In the genomic region with DNA sequence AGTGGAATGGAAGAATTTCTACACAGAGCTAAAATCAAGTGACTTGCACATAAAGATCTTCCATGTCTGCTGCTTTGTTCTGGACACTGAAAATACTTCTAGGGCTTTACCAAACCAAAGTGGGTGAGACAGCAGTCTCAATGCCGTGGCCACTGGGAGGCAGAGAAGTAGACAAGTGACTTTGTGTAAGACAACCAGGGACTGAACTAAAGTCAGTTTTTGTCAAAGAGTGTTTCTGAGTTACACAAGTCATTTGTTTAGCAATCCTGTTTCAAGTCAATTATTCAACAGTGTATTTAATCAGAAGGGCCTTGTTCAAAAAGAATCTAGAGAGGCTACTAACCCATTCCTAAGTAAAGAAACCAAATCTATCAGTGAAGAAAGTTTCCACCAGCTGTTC, we compare ENCODE assay signal across 18 cellular contexts.
"Had no signal": no experiment of that assay in that cellular context is flagged by ENCODE, and none has a peak within 500 bp of the region (broad histone marks: within the 10 kb centered on the region; RNA-seq: fewer than 3 reads in every experiment).

No MANE protein-coding gene starts in this region.

- H3K9me3 ChIP-seq: adrenal gland, gastrocnemius medialis, left ventricle myocardium inferior, thyroid gland had no signal

- H3K4me3 Mint-ChIP-seq: activated naive CD4-positive, alpha-beta T cell treated with anti-CD3 and anti-CD28 coated beads, Interleukin-2, amount 50 U/mL, for 24 hours; activated T-cell treated with anti-CD3 and anti-CD28 coated beads, Interleukin-2, amount 50 U/mL, for 24 hours; natural killer cell treated with Interleukin-12 subunit alpha and Interleukin-12 subunit beta and Interleukin-15 and Interleukin-18, amount 100 ng/mL, for 72 hours; T-helper 2 cell treated with Interferon-gamma antibody and Interleukin-4, amounts not matched to agents 5 μg/mL and 100 μg/mL, for 36 hours had no signal

- H3K9me3 Mint-ChIP-seq: activated naive CD4-positive, alpha-beta T cell treated with anti-CD3 and anti-CD28 coated beads, Interleukin-2, amount 50 U/mL, for 24 hours; activated T-cell treated with anti-CD3 and anti-CD28 coated beads, Interleukin-2, amount 50 U/mL, for 24 hours; natural killer cell treated with Interleukin-12 subunit alpha and Interleukin-12 subunit beta and Interleukin-15 and Interleukin-18, amount 100 ng/mL, for 72 hours; T-helper 2 cell treated with Interferon-gamma antibody and Interleukin-4, amounts not matched to agents 5 μg/mL and 100 μg/mL, for 36 hours had no signal

- H3K4me1 ChIP-seq: adrenal gland, gastrocnemius medialis, left ventricle myocardium inferior, thyroid gland had no signal

- H3K27ac ChIP-seq: adrenal gland, gastrocnemius medialis, left ventricle myocardium inferior, thyroid gland had no signal

- DNase-seq: activated CD4-positive, alpha-beta T cell treated with anti-CD3 and anti-CD28 coated beads, Interleukin-2, amount 50 U/mL, for 48 hours; activated effector memory CD4-positive, alpha-beta T cell treated with Interleukin-2 at 50 U/mL for 16 hours; activated T-cell treated with anti-CD3 and anti-CD28 coated beads, Interleukin-2, amount 50 U/mL, for 24 hours; adrenal gland; erythroblast; gastrocnemius medialis; left ventricle myocardium inferior; mesenchymal stem cell; occipital lobe; right cardiac atrium; stimulated activated CD4-positive, alpha-beta T cell treated with anti-CD3 and anti-CD28 coated beads, Interleukin-1b, Interleukin-23, amount 100 ng/mL, for 48 hours; thyroid gland had no signal

- FAIRE-seq: islet of Langerhans, urothelium cell line had no signal

- H3K27ac Mint-ChIP-seq: natural killer cell treated with Interleukin-12 subunit alpha and Interleukin-12 subunit beta and Interleukin-15 and Interleukin-18, amount 100 ng/mL, for 72 hours; T-helper 2 cell treated with Interferon-gamma antibody and Interleukin-4, amounts not matched to agents 5 μg/mL and 100 μg/mL, for 36 hours had no signal

- H3K27me3 Mint-ChIP-seq: activated naive CD4-positive, alpha-beta T cell treated with anti-CD3 and anti-CD28 coated beads, Interleukin-2, amount 50 U/mL, for 24 hours; activated T-cell treated with anti-CD3 and anti-CD28 coated beads, Interleukin-2, amount 50 U/mL, for 24 hours; natural killer cell treated with Interleukin-12 subunit alpha and Interleukin-12 subunit beta and Interleukin-15 and Interleukin-18, amount 100 ng/mL, for 72 hours had no signal

- ATAC-seq: activated CD4-positive, CD25-positive, alpha-beta regulatory T cell treated with anti-CD3 and anti-CD28 coated beads, Interleukin-2, amount 50 U/mL, for 24 hours; gastrocnemius medialis; natural killer cell treated with Interleukin-12 subunit alpha and Interleukin-12 subunit beta and Interleukin-15 and Interleukin-18, amount 100 ng/mL, for 72 hours; right cardiac atrium had no signal

- H3K27me3 ChIP-seq: adrenal gland, gastrocnemius medialis, thyroid gland had no signal

- H3K4me3 ChIP-seq: adrenal gland, gastrocnemius medialis, left ventricle myocardium inferior, thyroid gland had no signal

- H3K4me1 Mint-ChIP-seq: activated naive CD4-positive, alpha-beta T cell treated with anti-CD3 and anti-CD28 coated beads, Interleukin-2, amount 50 U/mL, for 24 hours had no signal
